Comparison of ENCODE assay signal across 16 cellular contexts in genomic region chr2:88855620-88856408, GRCh38.
DNase-seq lines count a peak whose midpoint lies in the region; ATAC-seq and TF ChIP-seq lines count a peak whose summit lies in the region.
"Had no signal": no experiment of that assay in that cellular context is flagged by ENCODE, and none has a peak within 500 bp of the region (broad histone marks: within the 10 kb centered on the region; RNA-seq: fewer than 3 reads in every experiment).

No MANE protein-coding gene starts in this region.

- intact Hi-C loops in activated B cell treated with CpG ODN at 0.5 μM for 24 hours (cut with micrococcal nuclease) (loop anchor here (1.0 kb wide), 3 partner anchors 10 to 24 kb away; no protein-coding TSS in a partner anchor), left ventricle myocardium superior (cut with micrococcal nuclease) (no loop called here)

- ATAC-seq in GM18858 (IDR thresholded peaks at IDR 0.05; ENCODE audit: unreplicated experiment) (peak; percentile 29), GM21447 (IDR thresholded peaks at IDR 0.05; ENCODE audit: unreplicated experiment) (peak; percentile 40), HG03097 (IDR thresholded peaks at IDR 0.05; ENCODE audit: low FRiP score, unreplicated experiment) (peak; percentile 37), activated B cell treated with CpG ODN at 0.5 μM for 24 hours (ENCODE audit: low read depth) (peak; percentile 60), left ventricle myocardium superior (no peak)
- ATAC-seq: T-cell had no signal

- no peaks in the 10 kb centered on the region for H3K27me3 Mint-ChIP-seq in activated B cell treated with CpG ODN at 0.5 μM for 24 hours
- peaks cover 14% of the 10 kb centered on the region for H3K27me3 Mint-ChIP-seq in activated naive CD4-positive, alpha-beta T cell treated with anti-CD3 and anti-CD28 coated beads, Interleukin-2, amount 10 ng/mL, durations not matched to agents 7 days and 5 days
- H3K27me3 Mint-ChIP-seq: type B pancreatic cell had no signal

- H3K27ac Mint-ChIP-seq in activated B cell treated with CpG ODN at 0.5 μM for 24 hours = peak overlapping the region; percentile 98
- H3K27ac Mint-ChIP-seq in activated naive CD4-positive, alpha-beta T cell treated with anti-CD3 and anti-CD28 coated beads, Interleukin-2, amount 10 ng/mL, durations not matched to agents 7 days and 5 days = no peak overlapping the region
- H3K27ac Mint-ChIP-seq: activated CD4-positive, alpha-beta memory T cell treated with anti-CD3 and anti-CD28 coated beads, Interleukin-2, amount 10 ng/mL, durations not matched to agents 7 days and 5 days; activated naive CD8-positive, alpha-beta T cell treated with anti-CD3 and anti-CD28 coated beads for 36 hours; T-cell; type B pancreatic cell had no signal

- CTCF ChIA-PET in activated B cell treated with CpG ODN at 0.5 μM for 24 hours (lab: Charles Lee) = interaction anchor here (1.3 to 12.0 kb wide), 3 partner anchors 9 to 23 kb away, joined by 6 to 187 read pairs (median 9); no protein-coding TSS in a partner anchor
- CTCF ChIA-PET in activated naive CD4-positive, alpha-beta T cell treated with anti-CD3 and anti-CD28 coated beads, Interleukin-2, amount 10 ng/mL, durations not matched to agents 7 days and 5 days (lab: Charles Lee) = no interaction called here

- POLR2A ChIA-PET in activated B cell treated with CpG ODN at 0.5 μM for 24 hours (lab: Charles Lee) = interaction anchor here (0.5 to 18.4 kb wide), 10 partner anchors 10 to 840 kb away, joined by 3 to 1820 read pairs (median 4); partner anchors contain the start of gene RNU2-63P

- H3K36me3 Mint-ChIP-seq in activated B cell treated with CpG ODN at 0.5 μM for 24 hours (ENCODE audit: low read depth) = peaks cover 56% of the 10 kb centered on the region
- no peaks in the 10 kb centered on the region for H3K36me3 Mint-ChIP-seq in activated naive CD4-positive, alpha-beta T cell treated with anti-CD3 and anti-CD28 coated beads, Interleukin-2, amount 10 ng/mL, durations not matched to agents 7 days and 5 days
- H3K36me3 Mint-ChIP-seq: activated naive CD8-positive, alpha-beta T cell treated with anti-CD3 and anti-CD28 coated beads for 36 hours; type B pancreatic cell had no signal

- no peaks in the 10 kb centered on the region for H3K9me3 Mint-ChIP-seq in activated B cell treated with CpG ODN at 0.5 μM for 24 hours
- no peaks in the 10 kb centered on the region for H3K9me3 Mint-ChIP-seq in activated naive CD4-positive, alpha-beta T cell treated with anti-CD3 and anti-CD28 coated beads, Interleukin-2, amount 10 ng/mL, durations not matched to agents 7 days and 5 days
- H3K9me3 Mint-ChIP-seq: activated CD4-positive, alpha-beta memory T cell treated with anti-CD3 and anti-CD28 coated beads, Interleukin-2, amount 10 ng/mL, durations not matched to agents 7 days and 5 days; activated naive CD8-positive, alpha-beta T cell treated with anti-CD3 and anti-CD28 coated beads for 36 hours; T-cell; type B pancreatic cell had no signal

- TF ChIP-seq CTCF in activated B cell treated with CpG ODN at 0.5 μM for 24 hours (IDR thresholded peaks at IDR 0.05) = no peak

- DNase-seq in activated B cell treated with CpG ODN at 0.5 μM for 24 hours = no peak
- no peak for DNase-seq in activated naive CD4-positive, alpha-beta T cell treated with anti-CD3 and anti-CD28 coated beads, Interleukin-2, amount 10 ng/mL, durations not matched to agents 7 days and 5 days
- no peak for DNase-seq in left ventricle myocardium superior
- no peak for DNase-seq in NCI-H146 treated with DMSO at 0.1 percent for 48 hours (lab: John Stamatoyannopoulos, UW; ENCODE audit: unreplicated experiment)
- DNase-seq in globus pallidus (ENCODE audit: low spot score) = no peak
- DNase-seq: activated CD4-positive, alpha-beta memory T cell treated with anti-CD3 and anti-CD28 coated beads, Interleukin-2, amount 10 ng/mL, durations not matched to agents 7 days and 5 days; activated naive CD8-positive, alpha-beta T cell treated with anti-CD3 and anti-CD28 coated beads for 36 hours; BE2C; colonic mucosa; kidney; NCI-H82; T-cell had no signal

- peak overlapping the region; percentile 97 for H3K4me3 Mint-ChIP-seq in activated B cell treated with CpG ODN at 0.5 μM for 24 hours
- H3K4me3 Mint-ChIP-seq in activated naive CD4-positive, alpha-beta T cell treated with anti-CD3 and anti-CD28 coated beads, Interleukin-2, amount 10 ng/mL, durations not matched to agents 7 days and 5 days = no peak overlapping the region
- H3K4me3 Mint-ChIP-seq: activated CD4-positive, alpha-beta memory T cell treated with anti-CD3 and anti-CD28 coated beads, Interleukin-2, amount 10 ng/mL, durations not matched to agents 7 days and 5 days; activated naive CD8-positive, alpha-beta T cell treated with anti-CD3 and anti-CD28 coated beads for 36 hours; T-cell; type B pancreatic cell had no signal

- H3K4me1 Mint-ChIP-seq in activated B cell treated with CpG ODN at 0.5 μM for 24 hours = peaks cover 69% of the 10 kb centered on the region
- H3K4me1 Mint-ChIP-seq in activated naive CD4-positive, alpha-beta T cell treated with anti-CD3 and anti-CD28 coated beads, Interleukin-2, amount 10 ng/mL, durations not matched to agents 7 days and 5 days = no peaks in the 10 kb centered on the region
- H3K4me1 Mint-ChIP-seq: activated naive CD8-positive, alpha-beta T cell treated with anti-CD3 and anti-CD28 coated beads for 36 hours had no signal
